In the genomic region with DNA sequence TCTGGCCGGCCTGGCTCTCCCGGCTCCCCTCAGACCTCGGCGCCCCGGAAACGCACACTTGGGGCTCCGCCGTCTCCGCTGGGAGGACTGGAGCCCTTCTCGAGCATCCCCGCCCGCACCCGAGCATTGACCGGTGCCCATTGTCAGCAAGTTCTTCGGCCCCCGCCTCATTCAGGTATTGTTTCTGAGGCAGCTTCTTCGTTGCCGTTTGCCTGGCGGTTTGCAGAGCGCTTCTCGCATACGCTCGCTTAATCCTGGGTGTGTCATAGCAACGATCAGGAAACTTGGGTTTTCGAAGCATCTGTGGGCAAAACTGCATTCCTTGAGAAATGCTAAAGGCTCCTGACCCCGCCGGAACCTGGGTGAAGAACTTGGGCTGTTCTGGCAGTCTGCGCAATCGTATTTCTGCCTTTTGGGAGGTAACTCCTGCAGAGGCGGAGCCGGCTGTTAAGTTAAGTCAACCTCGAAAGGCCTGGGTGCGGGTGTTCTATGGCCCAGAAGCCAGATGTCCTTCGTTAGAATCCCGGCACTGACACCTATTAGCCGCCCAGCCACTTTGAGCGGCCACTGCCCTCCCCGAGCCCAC, we compare ENCODE assay signal across 1 cellular context.
TF ChIP-seq lines count a peak whose summit lies in the region.

No MANE protein-coding gene starts in this region.

TF ChIP-seq in H1, 55 proteins besides CTCF, POLR2A, EP300 and RAD21 (continued from another document):
- TF ChIP-seq, protein P1, sequence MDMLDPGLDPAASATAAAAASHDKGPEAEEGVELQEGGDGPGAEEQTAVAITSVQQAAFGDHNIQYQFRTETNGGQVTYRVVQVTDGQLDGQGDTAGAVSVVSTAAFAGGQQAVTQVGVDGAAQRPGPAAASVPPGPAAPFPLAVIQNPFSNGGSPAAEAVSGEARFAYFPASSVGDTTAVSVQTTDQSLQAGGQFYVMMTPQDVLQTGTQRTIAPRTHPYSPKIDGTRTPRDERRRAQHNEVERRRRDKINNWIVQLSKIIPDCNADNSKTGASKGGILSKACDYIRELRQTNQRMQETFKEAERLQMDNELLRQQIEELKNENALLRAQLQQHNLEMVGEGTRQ (IDR thresholded peaks at IDR 0.05; ENCODE audit: low read length) = no peak
- TF ChIP-seq SAP30 (IDR thresholded peaks at IDR 0.05; ENCODE audit: insufficient read depth, insufficient replicate concordance, low read length) (peak; percentile 30), SUZ12 (IDR thresholded peaks at IDR 0.05; ENCODE audit: low read length) (no peak), SIX5 (IDR thresholded peaks at IDR 0.05; ENCODE audit: low read depth, low read length) (no peak), SP1 (IDR thresholded peaks at IDR 0.05; ENCODE audit: low read depth, low read length) (no peak), SIN3A (conservative IDR thresholded peaks at IDR 0.05 in 1 of 2, IDR thresholded peaks at IDR 0.05 in 1 of 2; ENCODE audit: low read depth in 1 of 2, low read length in 2 of 2) (peak in 1 of 2 experiments; percentile 31; a peak in 1 of 4 replicates), E2F6 (IDR thresholded peaks at IDR 0.05) (no peak), EGR1 (IDR thresholded peaks at IDR 0.05; ENCODE audit: borderline replicate concordance, low read depth, low read length) (no peak), HDAC2 (IDR thresholded peaks at IDR 0.05; ENCODE audit: borderline replicate concordance in 1 of 2, low read depth in 2 of 2, low read length in 2 of 2) (0 out of 4 replicates have a peak, but pooled peaks of 1 of the 2 experiments have one; percentile 50)
